28 cellular contexts compared by ENCODE assay signal in genomic region chr1:79105499-79105898, GRCh38.
A peak's percentile ranks its signal among the peaks of the same experiment; 100 is the strongest.
DNase-seq lines count a peak whose midpoint lies in the region; ATAC-seq and TF ChIP-seq lines count a peak whose summit lies in the region.
"Had no signal": no experiment of that assay in that cellular context is flagged by ENCODE, and none has a peak within 500 bp of the region (broad histone marks: within the 10 kb centered on the region; RNA-seq: fewer than 3 reads in every experiment).

No MANE protein-coding gene starts in this region.

- POLR2A ChIA-PET in AG04449 (lab: Yijun Ruan, JAX) (no interaction called here), RWPE1 (lab: Yijun Ruan, JAX; ENCODE audit: low non-redundant PET) (no interaction called here)

- no peak for TF ChIP-seq CTCF in AG04449 (IDR thresholded peaks at IDR 0.05; ENCODE audit: insufficient read depth, low read length, missing control alignments)
- TF ChIP-seq CTCF in RWPE1 (conservative IDR thresholded peaks at IDR 0.05; ENCODE audit: low read depth), result no peak
- TF ChIP-seq CTCF in choroid plexus epithelial cell (conservative IDR thresholded peaks at IDR 0.05; ENCODE audit: low read depth, low read length), result no peak
- no peak for TF ChIP-seq CTCF in foreskin fibroblast (IDR thresholded peaks at IDR 0.05; ENCODE audit: low read depth, low read length)
- TF ChIP-seq CTCF in omental fat pad (IDR thresholded peaks at IDR 0.05), result no peak

- H3K27ac ChIP-seq in RWPE1, result no peak overlapping the region
- H3K27ac ChIP-seq: adrenal gland, cardiac muscle cell, coronary artery, esophagus muscularis mucosa, sigmoid colon, SJSA1, uterus had no signal

- H3K4me3 ChIP-seq in AG04449 (ENCODE audit: low read depth, low read length) (no peak overlapping the region), choroid plexus epithelial cell (ENCODE audit: low read depth, low read length) (no peak overlapping the region), foreskin fibroblast (ENCODE audit: low read depth in 1 of 2, low read length in 2 of 2) (no peak overlapping the region)
- H3K4me3 ChIP-seq: adrenal gland, cardiac muscle cell, coronary artery, esophagus muscularis mucosa, sigmoid colon, SJSA1, uterus had no signal

- CTCF ChIA-PET in AG04449 (lab: Yijun Ruan, JAX), result no interaction called here
- CTCF ChIA-PET in RWPE1 (lab: Yijun Ruan, JAX), result interaction anchor here (0.6 kb wide), 2 partner anchors 16 to 771 kb away, joined by 3 read pairs; no protein-coding TSS in a partner anchor

- peak; percentile 54 for DNase-seq in AG04449 (ENCODE audit: low read depth, low spot score)
- peak; percentile 54 for DNase-seq in RWPE1 (ENCODE audit: low spot score)
- peak; percentile 26 for DNase-seq in choroid plexus epithelial cell (ENCODE audit: low read depth)
- DNase-seq in foreskin fibroblast, result peak; percentile 28 to 61
- no peak for DNase-seq in Ammon's horn (ENCODE audit: low spot score)
- DNase-seq in omental fat pad (ENCODE audit: low spot score), result no peak
- no peak for DNase-seq in NCI-H128 (lab: John Stamatoyannopoulos, UW; ENCODE audit: unreplicated experiment)
- no peak for DNase-seq in NCI-H146 (lab: John Stamatoyannopoulos, UW)
- DNase-seq: 8988T; activated B cell treated with CpG ODN at 0.5 μM for 24 hours; activated CD4-positive, alpha-beta T cell treated with anti-CD3 and anti-CD28 coated beads, Interleukin-2, amount 50 U/mL, for 4 hours; activated naive CD4-positive, alpha-beta T cell treated with Interleukin-2 at 50 U/mL for 16 hours; adrenal gland; AML-193; CD8-positive, alpha-beta memory T cell; effector memory CD4-positive, alpha-beta T cell; head of caudate nucleus; NCI-H1105; NCI-H2029 treated with DMSO at 0.1 percent for 48 hours; NCI-H2227 treated with DMSO at 0.1 percent for 48 hours; NCI-H748 treated with DMSO at 0.1 percent for 48 hours; sigmoid colon; stimulated activated naive CD4-positive, alpha-beta T cell treated with Interleukin-2 at 50 U/mL for 16 hours; uterus had no signal

- ATAC-seq in omental fat pad (ENCODE audit: low FRiP score), result no peak

Comparison
In these comparisons a context has a peak if more than half of its experiments do, and no peak if none do; other contexts are left out.
1. DNase-seq: peak in AG04449 (single experiment), RWPE1 (single experiment), choroid plexus epithelial cell (single experiment) and foreskin fibroblast (2 of 2); none in Ammon's horn (single experiment), omental fat pad (single experiment), NCI-H128 (single experiment) and NCI-H146 (single experiment).